9 cellular contexts compared by ENCODE assay signal in the genomic region with DNA sequence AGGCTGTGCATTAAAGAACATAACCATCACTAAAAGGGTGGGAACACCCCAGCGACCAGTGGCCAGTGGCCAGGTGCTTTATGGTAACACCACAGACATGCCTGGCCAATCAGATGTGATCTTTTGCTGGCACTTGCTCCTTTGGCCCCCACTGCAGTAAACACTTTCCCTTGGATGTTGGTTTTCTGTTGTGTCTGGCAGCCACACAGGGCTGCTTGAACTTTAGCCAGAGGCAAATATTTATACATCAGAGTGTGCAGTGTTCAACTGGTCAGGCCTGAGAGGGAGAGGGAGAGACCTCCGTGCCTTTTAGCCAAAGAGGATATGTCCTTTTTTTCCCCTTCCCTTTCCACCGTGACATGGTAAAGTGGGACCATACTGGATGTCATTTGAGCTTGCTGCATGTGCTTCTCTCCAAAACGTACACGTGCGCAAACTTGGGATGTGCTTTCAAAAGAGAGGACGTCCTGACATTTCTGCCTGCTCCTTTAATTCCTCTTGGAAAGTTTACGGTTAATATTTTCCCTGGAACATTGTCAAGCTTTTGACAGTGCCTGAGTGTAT.
A peak's percentile ranks its signal among the peaks of the same experiment; 100 is the strongest.
DNase-seq lines count a peak whose midpoint lies in the region; ATAC-seq lines count a peak whose summit lies in the region.
"Had no signal": no experiment of that assay in that cellular context is flagged by ENCODE, and none has a peak within 500 bp of the region (broad histone marks: within the 10 kb centered on the region; RNA-seq: fewer than 3 reads in every experiment).

No MANE protein-coding gene starts in this region.

- ATAC-seq in GM19023 (IDR thresholded peaks at IDR 0.05; ENCODE audit: unreplicated experiment) = no peak
- ATAC-seq in GM21717 (IDR thresholded peaks at IDR 0.05; ENCODE audit: unreplicated experiment) = no peak
- ATAC-seq in GM21723 (IDR thresholded peaks at IDR 0.05; ENCODE audit: unreplicated experiment) = no peak
- no peak for ATAC-seq in T-helper 17 cell

- DNase-seq in DMS 273 (lab: John Stamatoyannopoulos, UW; ENCODE audit: unreplicated experiment) (peak; percentile 80), head of caudate nucleus (peak in 33 of 42 donors; percentile 11 to 71 (median 41)), putamen (ENCODE audit: low spot score) (peak; percentile 74), T-helper 17 cell (no peak)
- DNase-seq: DND-41 had no signal

- no peak overlapping the region for H3K27ac Mint-ChIP-seq in T-helper 17 cell

- no peak overlapping the region for H3K4me3 Mint-ChIP-seq in T-helper 17 cell

- H3K4me1 Mint-ChIP-seq in T-helper 17 cell = peaks cover 2% of the 10 kb centered on the region

- no peaks in the 10 kb centered on the region for H3K9me3 ChIP-seq in T-helper 17 cell (ENCODE audit: control insufficient read depth, low read length, poor library complexity, severe bottlenecking)

- H3K36me3 Mint-ChIP-seq in T-helper 17 cell (ENCODE audit: low read depth) = no peaks in the 10 kb centered on the region

- H3K27me3 Mint-ChIP-seq in T-helper 17 cell = no peaks in the 10 kb centered on the region

- H3K27ac ChIP-seq in angular gyrus (ENCODE audit: low read depth, low read length) = peak overlapping the region; percentile 94

- intact Hi-C loops in head of caudate nucleus (cut with DNase I) = loop anchor here (2.0 kb wide), 1 partner anchor 107 kb away; no protein-coding TSS in a partner anchor

Comparison
In these comparisons a context has a peak if more than half of its experiments do, and no peak if none do; other contexts are left out.
1. DNase-seq: peak in DMS 273 (single experiment), head of caudate nucleus (33 of 42) and putamen (single experiment); none in T-helper 17 cell (0 of 3).